Comparison of ENCODE assay signal across 1 cellular context in the genomic region with DNA sequence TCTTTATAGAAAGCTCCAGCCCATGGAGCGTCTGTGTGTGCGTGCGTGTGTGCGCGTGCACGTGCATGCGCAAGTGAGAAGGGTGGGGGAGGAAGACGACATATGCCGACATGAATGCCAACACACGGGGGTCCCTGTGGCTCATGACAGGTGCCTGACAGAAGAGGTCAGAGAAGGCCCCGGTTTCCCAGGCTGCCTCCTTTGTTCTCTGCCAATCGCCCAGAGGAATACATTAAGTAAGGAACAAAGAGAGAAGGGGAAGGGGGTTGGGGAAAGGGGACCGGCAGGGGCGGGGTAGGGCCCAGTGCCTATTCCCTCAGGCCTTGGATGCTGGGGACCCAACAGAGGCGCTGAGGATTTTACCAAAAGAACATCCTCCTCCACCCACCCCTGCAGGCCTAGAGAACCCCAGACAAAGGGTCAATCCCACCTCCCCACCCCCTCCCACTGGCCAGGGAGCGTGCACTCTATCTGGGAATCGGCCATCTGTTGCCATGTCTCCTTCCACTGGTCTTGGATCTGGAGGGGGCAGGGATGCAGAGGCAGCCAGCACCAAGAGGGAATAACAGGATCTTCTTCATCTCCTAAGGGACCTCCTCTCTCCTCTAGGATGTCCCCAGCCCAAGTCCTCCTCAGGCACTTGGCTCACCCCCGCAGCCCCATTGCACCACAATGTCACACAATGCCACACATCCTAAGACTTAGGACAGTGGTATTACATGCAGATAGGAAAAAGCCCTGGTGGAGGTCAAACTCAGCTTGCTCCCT.
TF ChIP-seq lines count a peak whose summit lies in the region.

No MANE protein-coding gene starts in this region.

TF ChIP-seq in H1, 55 proteins besides CTCF, POLR2A, EP300 and RAD21:
- TF ChIP-seq, protein P1, sequence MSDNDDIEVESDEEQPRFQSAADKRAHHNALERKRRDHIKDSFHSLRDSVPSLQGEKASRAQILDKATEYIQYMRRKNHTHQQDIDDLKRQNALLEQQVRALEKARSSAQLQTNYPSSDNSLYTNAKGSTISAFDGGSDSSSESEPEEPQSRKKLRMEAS (IDR thresholded peaks at IDR 0.05), result peak; percentile 71
- TF ChIP-seq RBBP5 (IDR thresholded peaks at IDR 0.05; ENCODE audit: borderline replicate concordance, low read depth, low read length), result no peak
- no peak for TF ChIP-seq SP1 (IDR thresholded peaks at IDR 0.05; ENCODE audit: low read depth, low read length)
- TF ChIP-seq CTBP2 (IDR thresholded peaks at IDR 0.05; ENCODE audit: borderline replicate concordance, insufficient read depth, insufficient read length, low read length), result no peak
- TF ChIP-seq TEAD4 (IDR thresholded peaks at IDR 0.05; ENCODE audit: low read depth, low read length), result peak; percentile 49; the same call in 1 of the 2 replicates
- no peak for TF ChIP-seq CHD2 (IDR thresholded peaks at IDR 0.05; ENCODE audit: low read length)
- TF ChIP-seq KDM1A (IDR thresholded peaks at IDR 0.05; ENCODE audit: borderline replicate concordance, low read length), result no peak
- TF ChIP-seq ASH2L (IDR thresholded peaks at IDR 0.05; ENCODE audit: low read length), result peak; percentile 60
- TF ChIP-seq YY1 (IDR thresholded peaks at IDR 0.05; ENCODE audit: low read depth, low read length), result no peak
- TF ChIP-seq, protein P2, sequence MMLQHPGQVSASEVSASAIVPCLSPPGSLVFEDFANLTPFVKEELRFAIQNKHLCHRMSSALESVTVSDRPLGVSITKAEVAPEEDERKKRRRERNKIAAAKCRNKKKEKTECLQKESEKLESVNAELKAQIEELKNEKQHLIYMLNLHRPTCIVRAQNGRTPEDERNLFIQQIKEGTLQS (IDR thresholded peaks at IDR 0.05; ENCODE audit: insufficient read depth, low read depth, low read length), result no peak
- peak; percentile 89 to 90 for TF ChIP-seq SIN3A (conservative IDR thresholded peaks at IDR 0.05 in 1 of 2, IDR thresholded peaks at IDR 0.05 in 1 of 2; ENCODE audit: low read depth in 1 of 2, low read length in 2 of 2)
- TF ChIP-seq SP4 (IDR thresholded peaks at IDR 0.05; ENCODE audit: low read length), result no peak
- TF ChIP-seq, protein P3, sequence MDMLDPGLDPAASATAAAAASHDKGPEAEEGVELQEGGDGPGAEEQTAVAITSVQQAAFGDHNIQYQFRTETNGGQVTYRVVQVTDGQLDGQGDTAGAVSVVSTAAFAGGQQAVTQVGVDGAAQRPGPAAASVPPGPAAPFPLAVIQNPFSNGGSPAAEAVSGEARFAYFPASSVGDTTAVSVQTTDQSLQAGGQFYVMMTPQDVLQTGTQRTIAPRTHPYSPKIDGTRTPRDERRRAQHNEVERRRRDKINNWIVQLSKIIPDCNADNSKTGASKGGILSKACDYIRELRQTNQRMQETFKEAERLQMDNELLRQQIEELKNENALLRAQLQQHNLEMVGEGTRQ (IDR thresholded peaks at IDR 0.05; ENCODE audit: low read length), result no peak
- no peak for TF ChIP-seq TAF7 (optimal IDR thresholded peaks at IDR 0.05; ENCODE audit: borderline replicate concordance, low read depth, low read length)
